In genomic region chr1:37763791-37764741, GRCh38 we compare ENCODE assay signal across 1 cellular context.
TF ChIP-seq lines count a peak whose summit lies in the region.

No MANE protein-coding gene starts in this region.

TF ChIP-seq in HepG2, 621 proteins besides CTCF, POLR2A, EP300 and RAD21 (continued from another document and continues in another):
- TF ChIP-seq ZFP91 (CRISPR knock-in tag; IDR thresholded peaks at IDR 0.05; ENCODE audit: borderline replicate concordance) (peak; percentile 72), ETV6 (CRISPR knock-in tag; conservative IDR thresholded peaks at IDR 0.05) (peak; percentile 100), DBP (CRISPR knock-in tag; IDR thresholded peaks at IDR 0.05; ENCODE audit: not compliant biosample characterization) (peak; percentile 99), ZNF251 (CRISPR knock-in tag; IDR thresholded peaks at IDR 0.05) (peak; percentile 94), FOXO4 (CRISPR knock-in tag; conservative IDR thresholded peaks at IDR 0.05) (peak; percentile 100), ZNF138 (CRISPR knock-in tag; IDR thresholded peaks at IDR 0.05; ENCODE audit: low read depth) (peak; percentile 100), ZFP62 (CRISPR knock-in tag; IDR thresholded peaks at IDR 0.05) (no peak), ATRX (CRISPR knock-in tag; IDR thresholded peaks at IDR 0.05; ENCODE audit: borderline replicate concordance) (peak; percentile 92; the same call in 1 of the 2 replicates), ZNF280B (CRISPR knock-in tag; IDR thresholded peaks at IDR 0.05; ENCODE audit: borderline replicate concordance) (peak; percentile 99), ZNF766 (CRISPR knock-in tag; IDR thresholded peaks at IDR 0.05; ENCODE audit: borderline replicate concordance) (peak; percentile 100), SRY (CRISPR knock-in tag; IDR thresholded peaks at IDR 0.05) (peak; percentile 100), BRD4 (CRISPR knock-in tag; IDR thresholded peaks at IDR 0.05) (no peak), FOXA3 (CRISPR knock-in tag; IDR thresholded peaks at IDR 0.05) (peak; percentile 68; the same call in 1 of the 2 replicates), GLI4 (CRISPR knock-in tag; IDR thresholded peaks at IDR 0.05; ENCODE audit: borderline replicate concordance) (peak; percentile 100), IKZF4 (CRISPR knock-in tag; IDR thresholded peaks at IDR 0.05; ENCODE audit: borderline replicate concordance, low read depth, not compliant biosample characterization) (peak; percentile 100), ZNF3 (CRISPR knock-in tag; IDR thresholded peaks at IDR 0.05) (peak; percentile 94), MIER3 (CRISPR knock-in tag; IDR thresholded peaks at IDR 0.05; ENCODE audit: borderline replicate concordance) (peak; percentile 95; the same call in 1 of the 2 replicates), FOXM1 (CRISPR knock-in tag; IDR thresholded peaks at IDR 0.05) (peak; percentile 98), ZBTB2 (CRISPR knock-in tag; IDR thresholded peaks at IDR 0.05; ENCODE audit: low read depth) (peak; percentile 88), ZHX2 (IDR thresholded peaks at IDR 0.05; ENCODE audit: low read depth) (no peak), ZHX2 (CRISPR knock-in tag; IDR thresholded peaks at IDR 0.05; ENCODE audit: borderline replicate concordance) (peak; percentile 99), ZBTB1 (CRISPR knock-in tag; IDR thresholded peaks at IDR 0.05; ENCODE audit: borderline replicate concordance) (peak; percentile 98), KLF9 (CRISPR knock-in tag; IDR thresholded peaks at IDR 0.05; ENCODE audit: low read depth) (peak; percentile 94), ZFP36L2 (CRISPR knock-in tag; IDR thresholded peaks at IDR 0.05) (peak; percentile 99), ATF1 (CRISPR knock-in tag; IDR thresholded peaks at IDR 0.05) (no peak), YY1 (IDR thresholded peaks at IDR 0.05; ENCODE audit: insufficient read depth, insufficient replicate concordance, low read depth, low read length) (no peak), TEAD3 (CRISPR knock-in tag; optimal IDR thresholded peaks at IDR 0.05; ENCODE audit: borderline replicate concordance) (peak; percentile 82), NR2F2 (IDR thresholded peaks at IDR 0.05; ENCODE audit: borderline replicate concordance, low read depth) (no peak), MXI1 (IDR thresholded peaks at IDR 0.05; ENCODE audit: borderline replicate concordance, low read depth, low read length) (peak; percentile 74; the same call in 1 of the 3 replicates), HHEX (CRISPR knock-in tag; IDR thresholded peaks at IDR 0.05) (peak; percentile 80), ARID4A (CRISPR knock-in tag; IDR thresholded peaks at IDR 0.05; ENCODE audit: borderline replicate concordance) (peak; percentile 90), SRSF1 (optimal IDR thresholded peaks at IDR 0.05; ENCODE audit: low read depth, low read length) (no peak), ATF4 (CRISPR knock-in tag; IDR thresholded peaks at IDR 0.05) (peak in 1 of 2 experiments; percentile 73; a peak in 2 of 4 replicates), TAF1 (CRISPR knock-in tag; IDR thresholded peaks at IDR 0.05) (peak; percentile 86), GATAD1 (CRISPR knock-in tag; IDR thresholded peaks at IDR 0.05) (peak; percentile 81), NCOA1 (CRISPR knock-in tag; IDR thresholded peaks at IDR 0.05) (peak; percentile 98), ZNF557 (CRISPR knock-in tag; IDR thresholded peaks at IDR 0.05) (peak; percentile 100), KLF15 (CRISPR knock-in tag; IDR thresholded peaks at IDR 0.05; ENCODE audit: borderline replicate concordance) (peak; percentile 99)
